In genomic region chr3:52490035-52490937, GRCh38 we compare ENCODE assay signal across 19 cellular contexts. TPM values are rescaled to one million over a fixed set of nuclear protein-coding genes. Genes with fewer than 3 reads are reported as not detected.
DNase-seq lines count a peak whose midpoint lies in the region; ATAC-seq, FAIRE-seq and TF ChIP-seq lines count a peak whose summit lies in the region.
"Had no signal": no experiment of that assay in that cellular context is flagged by ENCODE, and none has a peak within 500 bp of the region (broad histone marks: within the 10 kb centered on the region; RNA-seq: fewer than 3 reads in every experiment).

No MANE protein-coding gene starts in this region.

- FAIRE-seq in GM12878 (lab: Jason Lieb, UNC), result no peak
- FAIRE-seq: frontal cortex had no signal

- H3K27me3 Mint-ChIP-seq in HFFc6 (ENCODE audit: insufficient read depth), result peaks cover 4% of the 10 kb centered on the region
- H3K27me3 Mint-ChIP-seq: memory B cell had no signal

- peaks cover 12% of the 10 kb centered on the region for H3K36me3 Mint-ChIP-seq in HFFc6 (ENCODE audit: low read depth)
- H3K36me3 Mint-ChIP-seq: natural killer cell had no signal

- H3K4me1 ChIP-seq in GM12878 (ENCODE audit: control insufficient read depth, insufficient read depth, low read length), result no peaks in the 10 kb centered on the region
- H3K4me1 ChIP-seq in skeletal muscle tissue (ENCODE audit: control insufficient read depth in 3 of 3, insufficient read depth in 3 of 3, low read length in 3 of 3), result peaks cover 21 to 55% (median 55%) of the 10 kb centered on the region in 3 donors
- H3K4me1 ChIP-seq in ovary (ENCODE audit: insufficient read depth), result peaks cover 4% of the 10 kb centered on the region
- H3K4me1 ChIP-seq: Caco-2, right lobe of liver had no signal

- no peaks in the 10 kb centered on the region for H4K20me1 ChIP-seq in GM12878 (ENCODE audit: control insufficient read depth, insufficient read depth)

- no TSS peak for BruUV-seq in GM12878 (replicated peaks; lab: Mats Ljungman, UMichigan)

- H3K9ac ChIP-seq in GM12878 (ENCODE audit: control insufficient read depth, insufficient read depth, low read length) (no peak overlapping the region), skeletal muscle tissue (ENCODE audit: low read depth in 1 of 3, low read length in 3 of 3) (peak overlapping the region in 1 of 3 donors; percentile 40)

- H3K27ac ChIP-seq in GM12878 (ENCODE audit: control insufficient read depth, insufficient read depth) (no peak overlapping the region), layer of hippocampus (ENCODE audit: low read depth, low read length) (peak overlapping the region; percentile 62), skeletal muscle tissue (ENCODE audit: low read depth, low read length) (peak overlapping the region; percentile 25), ovary (no peak overlapping the region)

- WGBS in GM12878 (ENCODE audit: insufficient coverage, insufficient replicate concordance, low lambda C conversion rate, missing lambda C conversion rate), result 85% methylated on average over 22 of the region's 22 CpGs
- WGBS in ovary, 3 donors, result 82 to 89% (median 84%) methylated on average over 21 to 22 of the region's 22 CpGs

- peak overlapping the region; percentile 74; the same call in 1 of the 2 replicates for H3K27ac Mint-ChIP-seq in HFFc6
- H3K27ac Mint-ChIP-seq: memory B cell, natural killer cell had no signal

- SMC1A ChIA-PET in GM12878 (lab: Charles Lee; ENCODE audit: uncharacterized antibody, unreplicated experiment), result no interaction called here

- H3K4me3 Mint-ChIP-seq in HFFc6, result no peak overlapping the region
- H3K4me3 Mint-ChIP-seq: memory B cell, natural killer cell had no signal

- intact Hi-C loops in GM12878 (cut with micrococcal nuclease; ENCODE audit: unreplicated experiment), result no loop called here
- intact Hi-C loops in ovary (cut with DNase I), result no loop called here

- POLR2A ChIA-PET in GM12878 (lab: Charles Lee), result no interaction called here

- H3K4me2 ChIP-seq in GM12878 (ENCODE audit: control insufficient read depth, insufficient read depth), result no peak overlapping the region

- TF ChIP-seq POLR2A in GM12878 (IDR thresholded peaks at IDR 0.05; ENCODE audit: low read depth, low read length) (peak; percentile 28; the same call in 1 of the 2 replicates), ovary (IDR thresholded peaks at IDR 0.05) (no peak)

- peaks cover 6 to 30% of the 10 kb centered on the region in 2 experiments; a peak in 3 of 4 replicates for H3K36me3 ChIP-seq in GM12878 (ENCODE audit: control insufficient read depth in 2 of 2, insufficient read depth in 2 of 2, low read length in 1 of 2)
- peaks cover 64 to 76% (median 69%) of the 10 kb centered on the region in 3 donors for H3K36me3 ChIP-seq in skeletal muscle tissue (ENCODE audit: control insufficient read depth in 3 of 3, insufficient read depth in 3 of 3, low read length in 3 of 3)
- peaks cover 2% of the 10 kb centered on the region for H3K36me3 ChIP-seq in ovary

- no peak for ATAC-seq in GM12878
- ATAC-seq in GM21381 (IDR thresholded peaks at IDR 0.05; ENCODE audit: unreplicated experiment), result no peak
- no peak for ATAC-seq in omental fat pad (ENCODE audit: low FRiP score)
- ATAC-seq: natural killer cell had no signal

- H3K79me2 ChIP-seq in GM12878 (ENCODE audit: control insufficient read depth, insufficient read depth, low read length), result no peaks in the 10 kb centered on the region

- no peak overlapping the region for H2AFZ ChIP-seq in GM12878 (ENCODE audit: control insufficient read depth, low read depth, low read length)

- H3K9me3 ChIP-seq in GM12878 (replicated peaks; ENCODE audit: control insufficient read depth, insufficient read depth, low read length), result no peaks in the 10 kb centered on the region
- H3K9me3 ChIP-seq in skeletal muscle tissue (ENCODE audit: control insufficient read depth in 3 of 3, low read length in 3 of 3), result no peaks in the 10 kb centered on the region
- H3K9me3 ChIP-seq in ovary, result no peaks in the 10 kb centered on the region
- H3K9me3 ChIP-seq: Caco-2, right lobe of liver had no signal

- in situ Hi-C loops in GM12878 (cut with MboI), result no loop called here

- H3K27me3 ChIP-seq in GM12878 (replicated peaks in 1 of 2; ENCODE audit: control insufficient read depth in 2 of 2, insufficient read depth in 2 of 2, low read length in 1 of 2) (no peaks in the 10 kb centered on the region), layer of hippocampus (ENCODE audit: control insufficient read depth, insufficient read depth, low read length) (no peaks in the 10 kb centered on the region), skeletal muscle tissue (ENCODE audit: control insufficient read depth in 3 of 3, insufficient read depth in 3 of 3, low read length in 3 of 3) (no peaks in the 10 kb centered on the region), ovary (no peaks in the 10 kb centered on the region)
- H3K27me3 ChIP-seq: right lobe of liver had no signal

- no peak for TF ChIP-seq RAD21 in GM12878 (IDR thresholded peaks at IDR 0.05; ENCODE audit: insufficient read depth, low read depth, low read length)

- TF ChIP-seq CTCF in HFFc6 (IDR thresholded peaks at IDR 0.05) (no peak), GM12878 (IDR thresholded peaks at IDR 0.05 in 2 of 3, conservative IDR thresholded peaks at IDR 0.05 in 1 of 3; ENCODE audit: control insufficient read depth in 2 of 3, extremely low read depth in 1 of 3, insufficient read depth in 1 of 3, low read depth in 3 of 3, low read length in 3 of 3) (no peak), ovary (IDR thresholded peaks at IDR 0.05) (no peak), omental fat pad (IDR thresholded peaks at IDR 0.05) (no peak)

- no peak for DNase-seq in HFFc6
- DNase-seq in GM12878 (ENCODE audit: low read depth, low spot score), result no peak
- no peak for DNase-seq in ovary
- DNase-seq in NCI-H748 treated with DMSO at 0.1 percent for 48 hours (lab: John Stamatoyannopoulos, UW), result no peak
- DNase-seq in omental fat pad (ENCODE audit: low spot score), result no peak
- DNase-seq: Caco-2, cerebellar nuclear complex, natural killer cell, NCI-H1694 treated with DMSO at 0.1 percent for 48 hours, NCI-H446, SIG-M5 had no signal

- TF ChIP-seq EP300 in GM12878 (IDR thresholded peaks at IDR 0.05; ENCODE audit: borderline replicate concordance in 1 of 2, control insufficient read depth in 1 of 2, low read depth in 2 of 2, low read length in 2 of 2) (no peak), ovary (IDR thresholded peaks at IDR 0.05) (no peak)

- RAD21 ChIA-PET in GM12878 (lab: Charles Lee; ENCODE audit: unreplicated experiment), result no interaction called here

- no peak overlapping the region for H3K4me3 ChIP-seq in GM12878
- H3K4me3 ChIP-seq in skeletal muscle tissue (ENCODE audit: low read length in 3 of 3), result no peak overlapping the region
- no peak overlapping the region for H3K4me3 ChIP-seq in ovary
- H3K4me3 ChIP-seq: right lobe of liver had no signal

- H3K9me3 Mint-ChIP-seq in HFFc6, result no peaks in the 10 kb centered on the region
- H3K9me3 Mint-ChIP-seq: memory B cell, natural killer cell had no signal

- CTCF ChIA-PET in GM12878 (lab: Yijun Ruan, JAX), result no interaction called here

- peaks cover 14% of the 10 kb centered on the region; the same call in 1 of the 2 replicates for H3K4me1 Mint-ChIP-seq in HFFc6 (ENCODE audit: low read depth)

RNA-seq across cellular contexts. Expression of gene STAB1, which starts 4.9 kb away (rescaled TPM):
- total RNA-seq in HFFc6 (2021; fragmentation: NEBNext Ultra II Directional; extraction: Animal tissue kit (Norgen Biotek cat#: 25700)), result not detected
- 0.22 and 0.23 TPM in 2 replicates for total RNA-seq in GM12878 (2013; cell fraction: nucleolus; rRNA removed)
- total RNA-seq in GM12878 (2014; rRNA removed) (not detected in 2 replicates), GM12878 (2014; rRNA removed; fragmentation: Illumina TruSeq; extraction: Trizol) (not detected in 2 replicates), GM12878 (2021) (0.35 and 0.46 TPM in 2 replicates), skeletal muscle tissue (67.3 TPM), ovary (100 to 1,000 TPM in 2 of 7 donors, 10 to 100 TPM in 5; 31.3 to 114 (median 47.5) TPM), omental fat pad (100 to 1,000 TPM; 231 to 610 (median 304) TPM)
- polyA plus RNA-seq in GM12878 (2011; ENCODE audit: low read depth), result not detected
- polyA plus RNA-seq in GM12878 (2011; rRNA removed) (not detected in 2 replicates), GM12878 (2014; fragmentation: Illumina TruSeq; extraction: Trizol) (not detected in 2 replicates), GM12878 (2014; fragmentation: Nextera tagmentation; extraction: Ambion mirVana) (not detected), GM12878 (2014; rRNA removed) (not detected in 2 replicates), GM12878 (2016; fragmentation: Nextera tagmentation; extraction: Ambion mirVana) (not detected), ovary (10 to 100 TPM; 21.4 to 50.7 TPM)
- polyA plus RNA-seq in GM12878 (2011; cell fraction: cytosol; rRNA removed), result 0.02 TPM in 1 of 2 replicates, not detected in the other
- 0.13 and 0.42 TPM in 2 replicates for polyA plus RNA-seq in GM12878 (2011; cell fraction: nucleus; rRNA removed)
- 0.11 TPM in 1 of 2 replicates, not detected in the other for polyA plus RNA-seq in GM12878 (2012)
- 0.15 TPM in 1 of 2 replicates, not detected in the other for polyA minus RNA-seq in GM12878 (2011; rRNA and poly(A)+ RNA removed)
- not detected in 2 replicates for polyA minus RNA-seq in GM12878 (2011; cell fraction: cytosol; rRNA and poly(A)+ RNA removed)
- 0.10 TPM in 1 of 2 replicates, not detected in the other for polyA minus RNA-seq in GM12878 (2011; cell fraction: nucleus; rRNA and poly(A)+ RNA removed)
- total RNA-seq: activated CD8-positive, alpha-beta memory T cell treated with anti-CD3 and anti-CD28 coated beads for 36 hours; MCF 10A had no signal

RNA-seq across cellular contexts. Expression of gene NISCH, which starts 34.9 kb away (rescaled TPM):
- total RNA-seq in HFFc6 (2021; fragmentation: NEBNext Ultra II Directional; extraction: Animal tissue kit (Norgen Biotek cat#: 25700)), result 10 to 100 TPM; 46.4 to 62.5 (median 55.8) TPM
- 170 and 189 TPM in 2 replicates for total RNA-seq in GM12878 (2013; cell fraction: nucleolus; rRNA removed)
- total RNA-seq in GM12878 (2014; rRNA removed), result 36.3 and 36.5 TPM in 2 replicates
- 16.1 and 16.6 TPM in 2 replicates for total RNA-seq in GM12878 (2014; rRNA removed; fragmentation: Illumina TruSeq; extraction: Trizol)
- total RNA-seq in GM12878 (2021), result 42.5 and 52.5 TPM in 2 replicates
- polyA plus RNA-seq in GM12878 (2011; ENCODE audit: low read depth), result 16.4 TPM
- 26.9 and 39.0 TPM in 2 replicates for polyA plus RNA-seq in GM12878 (2011; rRNA removed)
- polyA plus RNA-seq in GM12878 (2011; cell fraction: cytosol; rRNA removed), result 37.5 and 47.9 TPM in 2 replicates
- polyA plus RNA-seq in GM12878 (2011; cell fraction: nucleus; rRNA removed), result 404 and 409 TPM in 2 replicates
- 32.7 and 32.8 TPM in 2 replicates for polyA plus RNA-seq in GM12878 (2012)
- polyA plus RNA-seq in GM12878 (2014; fragmentation: Illumina TruSeq; extraction: Trizol), result 19.2 and 25.0 TPM in 2 replicates
- 1 to 10 TPM in 1 of 2 experiments, under 1 TPM in 1; 0.76 to 1.5 TPM for polyA plus RNA-seq in GM12878 (2014; fragmentation: Nextera tagmentation; extraction: Ambion mirVana)
- polyA plus RNA-seq in GM12878 (2014; rRNA removed), result 45.3 and 48.9 TPM in 2 replicates
- 10 to 100 TPM; 23.7 to 24.2 TPM for polyA plus RNA-seq in GM12878 (2016; fragmentation: Nextera tagmentation; extraction: Ambion mirVana)
- polyA minus RNA-seq in GM12878 (2011; rRNA and poly(A)+ RNA removed), result 39.2 and 53.1 TPM in 2 replicates
- 20.0 and 23.0 TPM in 2 replicates for polyA minus RNA-seq in GM12878 (2011; cell fraction: cytosol; rRNA and poly(A)+ RNA removed)
- 51.7 and 84.7 TPM in 2 replicates for polyA minus RNA-seq in GM12878 (2011; cell fraction: nucleus; rRNA and poly(A)+ RNA removed)
- 43.3 TPM for total RNA-seq in skeletal muscle tissue
- 100 to 1,000 TPM in 4 of 7 donors, 10 to 100 TPM in 3; 73.6 to 142 (median 102) TPM for total RNA-seq in ovary
- 10 to 100 TPM; 74.7 to 77.7 TPM for polyA plus RNA-seq in ovary
- 10 to 100 TPM; 59.8 to 82.3 (median 68.5) TPM for total RNA-seq in omental fat pad

RNA-seq across cellular contexts. Expression of gene TNNC1, which starts 36.4 kb away (rescaled TPM):
- under 1 TPM in 4 of 6 experiments, not detected in 2; 0.35 to 0.55 (median 0.53) TPM for total RNA-seq in HFFc6 (2021; fragmentation: NEBNext Ultra II Directional; extraction: Animal tissue kit (Norgen Biotek cat#: 25700))
- total RNA-seq in GM12878 (2013; cell fraction: nucleolus; rRNA removed), result not detected in 2 replicates
- 0.60 and 0.96 TPM in 2 replicates for total RNA-seq in GM12878 (2014; rRNA removed)
- total RNA-seq in GM12878 (2014; rRNA removed; fragmentation: Illumina TruSeq; extraction: Trizol), result 0.46 TPM in 1 of 2 replicates, not detected in the other
- total RNA-seq in GM12878 (2021), result 0.41 TPM in 1 of 2 replicates, not detected in the other
- polyA plus RNA-seq in GM12878 (2011; ENCODE audit: low read depth), result not detected
- polyA plus RNA-seq in GM12878 (2011; rRNA removed), result 1.3 and 1.8 TPM in 2 replicates
- polyA plus RNA-seq in GM12878 (2011; cell fraction: cytosol; rRNA removed), result 1.1 and 1.4 TPM in 2 replicates
- 4.0 and 5.2 TPM in 2 replicates for polyA plus RNA-seq in GM12878 (2011; cell fraction: nucleus; rRNA removed)
- 2.0 and 2.3 TPM in 2 replicates for polyA plus RNA-seq in GM12878 (2012)
- 0.35 and 0.46 TPM in 2 replicates for polyA plus RNA-seq in GM12878 (2014; fragmentation: Illumina TruSeq; extraction: Trizol)
- polyA plus RNA-seq in GM12878 (2014; fragmentation: Nextera tagmentation; extraction: Ambion mirVana), result under 1 TPM in 1 of 2 experiments, not detected in 1; 0.13 TPM
- 0.77 and 0.85 TPM in 2 replicates for polyA plus RNA-seq in GM12878 (2014; rRNA removed)
- polyA plus RNA-seq in GM12878 (2016; fragmentation: Nextera tagmentation; extraction: Ambion mirVana), result under 1 TPM; 0.40 to 0.66 TPM
- 0.46 and 0.59 TPM in 2 replicates for polyA minus RNA-seq in GM12878 (2011; rRNA and poly(A)+ RNA removed)
- not detected in 2 replicates for polyA minus RNA-seq in GM12878 (2011; cell fraction: cytosol; rRNA and poly(A)+ RNA removed)
- polyA minus RNA-seq in GM12878 (2011; cell fraction: nucleus; rRNA and poly(A)+ RNA removed), result 3.3 TPM in 1 of 2 replicates, not detected in the other
- total RNA-seq in skeletal muscle tissue, result 461 TPM
- total RNA-seq in ovary, result 1 to 10 TPM in 3 of 7 donors, under 1 TPM in 4; 0.31 to 2.3 (median 0.88) TPM
- 1 to 10 TPM; 1.6 to 1.8 TPM for polyA plus RNA-seq in ovary
- 1 to 10 TPM in 2 of 4 donors, not detected in 2; 2.4 to 2.5 TPM for total RNA-seq in omental fat pad

RNA-seq across cellular contexts. Expression of gene NT5DC2, which starts 43.4 kb away (rescaled TPM):
- 100 to 1,000 TPM; 156 to 198 (median 183) TPM for total RNA-seq in HFFc6 (2021; fragmentation: NEBNext Ultra II Directional; extraction: Animal tissue kit (Norgen Biotek cat#: 25700))
- 28.6 and 34.5 TPM in 2 replicates for total RNA-seq in GM12878 (2013; cell fraction: nucleolus; rRNA removed)
- 79.6 and 107 TPM in 2 replicates for total RNA-seq in GM12878 (2014; rRNA removed)
- total RNA-seq in GM12878 (2014; rRNA removed; fragmentation: Illumina TruSeq; extraction: Trizol), result 48.6 and 58.3 TPM in 2 replicates
- total RNA-seq in GM12878 (2021), result 122 and 135 TPM in 2 replicates
- 35.3 TPM for polyA plus RNA-seq in GM12878 (2011; ENCODE audit: low read depth)
- polyA plus RNA-seq in GM12878 (2011; rRNA removed), result 43.2 and 75.3 TPM in 2 replicates
- polyA plus RNA-seq in GM12878 (2011; cell fraction: cytosol; rRNA removed), result 68.9 and 95.2 TPM in 2 replicates
- polyA plus RNA-seq in GM12878 (2011; cell fraction: nucleus; rRNA removed), result 199 and 214 TPM in 2 replicates
- polyA plus RNA-seq in GM12878 (2012), result 80.0 and 87.5 TPM in 2 replicates
- polyA plus RNA-seq in GM12878 (2014; fragmentation: Illumina TruSeq; extraction: Trizol), result 77.0 and 80.3 TPM in 2 replicates
- 10 to 100 TPM; 21.6 to 34.8 TPM for polyA plus RNA-seq in GM12878 (2014; fragmentation: Nextera tagmentation; extraction: Ambion mirVana)
- polyA plus RNA-seq in GM12878 (2014; rRNA removed), result 130 and 144 TPM in 2 replicates
- polyA plus RNA-seq in GM12878 (2016; fragmentation: Nextera tagmentation; extraction: Ambion mirVana), result 10 to 100 TPM; 32.1 to 51.0 TPM
- polyA minus RNA-seq in GM12878 (2011; rRNA and poly(A)+ RNA removed), result 53.0 and 67.6 TPM in 2 replicates
- 23.5 and 26.6 TPM in 2 replicates for polyA minus RNA-seq in GM12878 (2011; cell fraction: cytosol; rRNA and poly(A)+ RNA removed)
- 30.9 and 54.3 TPM in 2 replicates for polyA minus RNA-seq in GM12878 (2011; cell fraction: nucleus; rRNA and poly(A)+ RNA removed)
- total RNA-seq in skeletal muscle tissue, result 20.9 TPM
- total RNA-seq in ovary, result 10 to 100 TPM; 19.6 to 76.6 (median 51.9) TPM
- polyA plus RNA-seq in ovary, result 100 to 1,000 TPM in 1 of 2 donors, 10 to 100 TPM in 1; 46.6 to 129 TPM
- 10 to 100 TPM; 18.3 to 50.3 (median 39.5) TPM for total RNA-seq in omental fat pad

RNA-seq across cellular contexts. Expression of gene SEMA3G, which starts 45.4 kb away (rescaled TPM):
- total RNA-seq in HFFc6 (2021; fragmentation: NEBNext Ultra II Directional; extraction: Animal tissue kit (Norgen Biotek cat#: 25700)), result not detected
- total RNA-seq in GM12878 (2013; cell fraction: nucleolus; rRNA removed), result 0.15 TPM in 1 of 2 replicates, not detected in the other
- total RNA-seq in GM12878 (2014; rRNA removed) (0.05 TPM in 1 of 2 replicates, not detected in the other), GM12878 (2014; rRNA removed; fragmentation: Illumina TruSeq; extraction: Trizol) (not detected in 2 replicates), GM12878 (2021) (0.27 TPM in 1 of 2 replicates, not detected in the other), skeletal muscle tissue (4.7 TPM), ovary (10 to 100 TPM in 1 of 7 donors, 1 to 10 TPM in 6; 1.5 to 12.3 (median 3.7) TPM), omental fat pad (100 to 1,000 TPM in 3 of 4 donors, 10 to 100 TPM in 1; 21.3 to 200 (median 131) TPM)
- not detected for polyA plus RNA-seq in GM12878 (2011; ENCODE audit: low read depth)
- polyA plus RNA-seq in GM12878 (2011; rRNA removed) (not detected in 2 replicates), GM12878 (2014; fragmentation: Illumina TruSeq; extraction: Trizol) (0.03 TPM in 1 of 2 replicates, not detected in the other), GM12878 (2014; fragmentation: Nextera tagmentation; extraction: Ambion mirVana) (not detected), GM12878 (2014; rRNA removed) (0.04 TPM in 1 of 2 replicates, not detected in the other), GM12878 (2016; fragmentation: Nextera tagmentation; extraction: Ambion mirVana) (not detected), ovary (10 to 100 TPM in 1 of 2 donors, 1 to 10 TPM in 1; 8.2 to 11.9 TPM)
- polyA plus RNA-seq in GM12878 (2011; cell fraction: cytosol; rRNA removed), result not detected in 2 replicates
- not detected in 2 replicates for polyA plus RNA-seq in GM12878 (2011; cell fraction: nucleus; rRNA removed)
- not detected in 2 replicates for polyA plus RNA-seq in GM12878 (2012)
- polyA minus RNA-seq in GM12878 (2011; rRNA and poly(A)+ RNA removed), result not detected in 2 replicates
- not detected in 2 replicates for polyA minus RNA-seq in GM12878 (2011; cell fraction: cytosol; rRNA and poly(A)+ RNA removed)
- not detected in 2 replicates for polyA minus RNA-seq in GM12878 (2011; cell fraction: nucleus; rRNA and poly(A)+ RNA removed)

Comparison
In these comparisons a context has a peak if more than half of its experiments do, and no peak if none do; other contexts are left out.
1. H3K27ac ChIP-seq: peak in layer of hippocampus (single experiment) and skeletal muscle tissue (single experiment); none in GM12878 (single experiment) and ovary (0 of 2).
2. RNA of gene STAB1, which starts 4.9 kb away (total RNA-seq): 231 to 610 TPM in omental fat pad, 67.3 TPM in skeletal muscle tissue (single experiment) and 31.3 to 114 TPM in ovary; not detected in HFFc6 and 0.22 to 0.46 TPM in GM12878; every median in the first group is over 10 times any median in the second.
3. RNA of gene TNNC1, which starts 36.4 kb away (total RNA-seq): 461 TPM in skeletal muscle tissue (single experiment); 2.4 to 2.5 TPM in omental fat pad, 0.31 to 2.3 TPM in ovary, 0.35 to 0.55 TPM in HFFc6 and 0.41 to 0.96 TPM in GM12878; every median in the first group is over 100 times any median in the second.